In the genomic region with DNA sequence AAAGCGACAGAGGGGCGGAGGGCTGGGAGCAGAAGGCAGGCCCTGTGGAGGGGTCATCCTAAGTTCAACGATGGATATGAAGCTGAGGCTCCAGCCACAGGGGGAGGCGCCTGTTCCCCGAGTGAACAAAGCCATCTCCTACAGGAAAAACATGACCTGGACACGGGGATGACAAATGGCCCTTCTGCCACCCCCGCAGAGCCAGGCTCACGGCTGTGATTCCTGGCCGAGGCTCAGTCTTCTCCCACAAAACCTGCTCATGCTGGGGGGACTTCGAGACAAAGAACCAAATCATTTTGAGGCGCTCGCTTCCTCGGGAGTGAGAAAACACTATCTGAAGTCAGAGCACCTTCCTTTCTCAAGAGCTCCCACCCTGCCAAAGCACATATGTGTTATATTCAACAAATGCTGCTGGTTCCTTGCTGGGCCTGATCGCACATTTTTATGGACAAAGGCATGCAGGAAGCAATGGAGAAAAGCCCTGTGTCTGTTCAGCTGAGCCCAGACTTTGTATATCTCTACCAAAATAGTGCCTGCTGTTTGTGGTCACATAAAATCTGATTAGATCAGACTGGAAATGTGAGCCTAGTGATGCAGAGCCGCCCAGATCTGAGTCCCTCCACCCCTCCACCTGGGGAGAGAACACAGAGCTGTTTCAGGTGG, we compare ENCODE assay signal across 9 cellular contexts. TPM values are rescaled to one million over a fixed set of nuclear protein-coding genes. Genes with fewer than 3 reads are reported as not detected.
DNase-seq lines count a peak whose midpoint lies in the region; ATAC-seq and TF ChIP-seq lines count a peak whose summit lies in the region.
"Had no signal": no experiment of that assay in that cellular context is flagged by ENCODE, and none has a peak within 500 bp of the region (broad histone marks: within the 10 kb centered on the region; RNA-seq: fewer than 3 reads in every experiment).

No MANE protein-coding gene starts in this region.

- no peak overlapping the region for H3K9ac ChIP-seq in rectal smooth muscle tissue (ENCODE audit: low read length)

- no peaks in the 10 kb centered on the region for H3K36me3 ChIP-seq in cardiac muscle cell
- no peaks in the 10 kb centered on the region for H3K36me3 ChIP-seq in esophagus (ENCODE audit: control insufficient read depth in 2 of 2, insufficient read depth in 2 of 2, low read length in 1 of 2)
- no peaks in the 10 kb centered on the region for H3K36me3 ChIP-seq in rectal smooth muscle tissue (ENCODE audit: control insufficient read depth, insufficient read depth, low read length)

- no peak overlapping the region for H3K4me3 ChIP-seq in cardiac muscle cell
- H3K4me3 ChIP-seq in esophagus (ENCODE audit: low read depth in 1 of 2, low read length in 2 of 2) = no peak overlapping the region
- no peak overlapping the region for H3K4me3 ChIP-seq in rectal smooth muscle tissue (ENCODE audit: low read length)

- DNase-seq in cardiac muscle cell (ENCODE audit: low read depth in 1 of 2, low spot score in 1 of 2) (peak; percentile 66 to 69), Right ventricle myocardium inferior (ENCODE audit: missing footprints) (no peak), NCI-H524 treated with DMSO at 0.1 percent for 48 hours (lab: John Stamatoyannopoulos, UW) (peak; percentile 79)
- DNase-seq in activated naive CD4-positive, alpha-beta T cell (lab: John Stamatoyannopoulos, UW) = no peak
- DNase-seq in activated T-cell treated with anti-CD3 and anti-CD28 coated beads, Interleukin-2, amount 50 U/mL, for 1 hour = no peak

- no peak for TF ChIP-seq CTCF in cardiac muscle cell (IDR thresholded peaks at IDR 0.05; ENCODE audit: low read depth, low read length)

- H3K27me3 ChIP-seq in cardiac muscle cell (no peaks in the 10 kb centered on the region), esophagus (ENCODE audit: control insufficient read depth in 1 of 2, insufficient read depth in 2 of 2, low read length in 2 of 2) (no peaks in the 10 kb centered on the region), rectal smooth muscle tissue (ENCODE audit: control insufficient read depth, insufficient read depth, low read length) (peaks cover 3% of the 10 kb centered on the region)

- no peaks in the 10 kb centered on the region for H3K9me3 ChIP-seq in cardiac muscle cell (ENCODE audit: low read depth)
- no peaks in the 10 kb centered on the region for H3K9me3 ChIP-seq in esophagus (ENCODE audit: control insufficient read depth in 2 of 2, insufficient read depth in 1 of 2, low read depth in 1 of 2, low read length in 1 of 2)

- ATAC-seq in Right ventricle myocardium inferior = no peak
- no peak for ATAC-seq in GM19035 (IDR thresholded peaks at IDR 0.05; ENCODE audit: unreplicated experiment)

- 32 to 43% methylated on average over 15 of the region's 15 CpGs for WGBS in esophagus, 2 donors

- H3K27ac ChIP-seq in cardiac muscle cell = peak overlapping the region; percentile 83
- H3K27ac ChIP-seq in esophagus (ENCODE audit: low read depth in 2 of 2, low read length in 1 of 2) = peak overlapping the region; percentile 76 to 87
- peak overlapping the region; percentile 16 for H3K27ac ChIP-seq in rectal smooth muscle tissue (ENCODE audit: low read depth, low read length)

- H3K4me1 ChIP-seq in cardiac muscle cell (ENCODE audit: low read depth) (peaks cover 31% of the 10 kb centered on the region), esophagus (ENCODE audit: control insufficient read depth in 2 of 2, insufficient read depth in 2 of 2, low read length in 1 of 2) (peaks cover 7 to 19% of the 10 kb centered on the region in 2 donors), rectal smooth muscle tissue (ENCODE audit: control insufficient read depth, insufficient read depth, low read length) (peaks cover 13% of the 10 kb centered on the region)

- intact Hi-C loops in Right ventricle myocardium inferior (cut with DNase I) = no loop called here

RNA-seq across cellular contexts. Expression of a gene that starts 5.6 kb away (rescaled TPM):
- total RNA-seq in cardiac muscle cell = 116 and 163 TPM in 2 replicates
- 245 and 268 TPM in 2 replicates for polyA plus RNA-seq in cardiac muscle cell
- total RNA-seq in Right ventricle myocardium inferior = 26.3 TPM
- 10 to 100 TPM; 26.8 to 27.9 TPM for polyA plus RNA-seq in esophagus

RNA-seq across cellular contexts. Expression of a gene that starts 57.6 kb away (rescaled TPM):
- total RNA-seq in cardiac muscle cell = not detected in 2 replicates
- 0.26 TPM in 1 of 2 replicates, not detected in the other for polyA plus RNA-seq in cardiac muscle cell
- total RNA-seq in Right ventricle myocardium inferior = not detected
- under 1 TPM; 0.13 to 0.43 TPM for polyA plus RNA-seq in esophagus
- polyA plus RNA-seq: neural cell had no signal

Comparison
In these comparisons a context has a peak if more than half of its experiments do, and no peak if none do; other contexts are left out.
1. DNase-seq: peak in cardiac muscle cell (2 of 2) and NCI-H524 treated with DMSO at 0.1 percent for 48 hours (single experiment); none in Right ventricle myocardium inferior (single experiment), activated naive CD4-positive, alpha-beta T cell (0 of 4) and activated T-cell treated with anti-CD3 and anti-CD28 coated beads, Interleukin-2, amount 50 U/mL, for 1 hour (single experiment).
2. H3K27ac ChIP-seq: peak in every context shown above with its lines; median percentile 83 in cardiac muscle cell; 82 in esophagus; 16 in rectal smooth muscle tissue.